ENCODE assay signal across 26 cellular contexts in genomic region chr5:129716235-129717030, GRCh38. TPM values are rescaled to one million over a fixed set of nuclear protein-coding genes. Genes with fewer than 3 reads are reported as not detected.
"Had no signal": no experiment of that assay in that cellular context is flagged by ENCODE, and none has a peak within 500 bp of the region (broad histone marks: within the 10 kb centered on the region; RNA-seq: fewer than 3 reads in every experiment).

No MANE protein-coding gene starts in this region.

- H3K79me2 ChIP-seq: hepatocyte had no signal

- H3K9me3 ChIP-seq: adrenal gland, esophagus squamous epithelium, right atrium auricular region, transverse colon, vagina had no signal

- H3K4me1 Mint-ChIP-seq: activated naive CD4-positive, alpha-beta T cell treated with anti-CD3 and anti-CD28 coated beads, Interleukin-2, amount 50 U/mL, for 24 hours; brain; T-cell had no signal

- H3K4me2 ChIP-seq: hepatocyte had no signal

- ATAC-seq: activated T-cell treated with anti-CD3 and anti-CD28 coated beads, Interleukin-2, amount 50 U/mL, for 4 hours; natural killer cell treated with Interleukin-12 subunit alpha and Interleukin-12 subunit beta and Interleukin-15 and Interleukin-18, amount 100 ng/mL, for 72 hours; T-cell had no signal

- DNase-seq: activated CD4-positive, alpha-beta memory T cell treated with anti-CD3 and anti-CD28 coated beads for 36 hours; activated CD4-positive, alpha-beta T cell treated with anti-CD3 and anti-CD28 coated beads for 1 hour; activated effector memory CD4-positive, alpha-beta T cell treated with anti-CD3 and anti-CD28 coated beads, Interleukin-2, amount 50 U/mL, for 16 hours; activated T-cell treated with anti-CD3 and anti-CD28 coated beads, Interleukin-2, amount 50 U/mL, for 4 hours; adrenal gland; effector CD8-positive, alpha-beta T cell; esophagus squamous epithelium; kidney; nucleus accumbens; stimulated activated CD4-positive, alpha-beta T cell treated with anti-CD3 and anti-CD28 coated beads, Interleukin-4, amount 100 ng/mL, for 24 hours; stimulated activated naive CD4-positive, alpha-beta T cell; substantia nigra; T-cell; T-helper 9 cell; transverse colon had no signal

- H3K9me3 Mint-ChIP-seq: activated CD4-positive, alpha-beta memory T cell treated with anti-CD3 and anti-CD28 coated beads for 36 hours; activated naive CD4-positive, alpha-beta T cell treated with anti-CD3 and anti-CD28 coated beads, Interleukin-2, amount 50 U/mL, for 24 hours; activated T-cell treated with anti-CD3 and anti-CD28 coated beads, Interleukin-2, amount 50 U/mL, for 4 hours; T-cell had no signal

- H2AFZ ChIP-seq: hepatocyte had no signal

- H3K36me3 ChIP-seq: adrenal gland, esophagus squamous epithelium, right atrium auricular region, transverse colon, vagina had no signal

- H3K4me3 ChIP-seq: adrenal gland, esophagus squamous epithelium, hepatocyte, right atrium auricular region, skin epidermis, transverse colon, vagina had no signal

- H3K4me1 ChIP-seq: adrenal gland, esophagus squamous epithelium, right atrium auricular region, transverse colon, vagina had no signal

- H3K27me3 ChIP-seq: adrenal gland, esophagus squamous epithelium, hepatocyte, right atrium auricular region, transverse colon, vagina had no signal

- H3K27me3 Mint-ChIP-seq: activated CD4-positive, alpha-beta memory T cell treated with anti-CD3 and anti-CD28 coated beads for 36 hours; activated naive CD4-positive, alpha-beta T cell treated with anti-CD3 and anti-CD28 coated beads, Interleukin-2, amount 50 U/mL, for 24 hours; natural killer cell treated with Interleukin-12 subunit alpha and Interleukin-12 subunit beta and Interleukin-15 and Interleukin-18, amount 100 ng/mL, for 72 hours; T-cell had no signal

- H3K27ac Mint-ChIP-seq: activated CD4-positive, alpha-beta memory T cell treated with anti-CD3 and anti-CD28 coated beads for 36 hours; activated naive CD4-positive, alpha-beta T cell treated with anti-CD3 and anti-CD28 coated beads, Interleukin-2, amount 50 U/mL, for 24 hours; brain; natural killer cell treated with Interleukin-12 subunit alpha and Interleukin-12 subunit beta and Interleukin-15 and Interleukin-18, amount 100 ng/mL, for 72 hours; T-cell had no signal

- FAIRE-seq: endothelial cell of umbilical vein, kidney had no signal

- H3K36me3 Mint-ChIP-seq: activated CD4-positive, alpha-beta memory T cell treated with anti-CD3 and anti-CD28 coated beads for 36 hours; activated naive CD4-positive, alpha-beta T cell treated with anti-CD3 and anti-CD28 coated beads, Interleukin-2, amount 50 U/mL, for 24 hours; brain; natural killer cell treated with Interleukin-12 subunit alpha and Interleukin-12 subunit beta and Interleukin-15 and Interleukin-18, amount 100 ng/mL, for 72 hours; T-cell had no signal

- H3K4me3 Mint-ChIP-seq: activated CD4-positive, alpha-beta memory T cell treated with anti-CD3 and anti-CD28 coated beads for 36 hours; activated naive CD4-positive, alpha-beta T cell treated with anti-CD3 and anti-CD28 coated beads, Interleukin-2, amount 50 U/mL, for 24 hours; activated T-cell treated with anti-CD3 and anti-CD28 coated beads, Interleukin-2, amount 50 U/mL, for 4 hours; brain; natural killer cell treated with Interleukin-12 subunit alpha and Interleukin-12 subunit beta and Interleukin-15 and Interleukin-18, amount 100 ng/mL, for 72 hours; T-cell had no signal

- H3K27ac ChIP-seq: adrenal gland, esophagus squamous epithelium, hepatocyte, right atrium auricular region, skin epidermis, transverse colon, vagina had no signal

RNA-seq across cellular contexts. Expression of gene MINAR2, which starts 31.5 kb away (rescaled TPM):
- total RNA-seq: activated CD4-positive, alpha-beta memory T cell treated with anti-CD3 and anti-CD28 coated beads for 36 hours; activated T-cell treated with anti-CD3 and anti-CD28 coated beads, Interleukin-2, amount 50 U/mL, for 4 hours; adrenal gland; endothelial cell of umbilical vein; esophagus squamous epithelium; hepatocyte; kidney; liver; mesenteric fat pad; natural killer cell treated with Interleukin-12 subunit alpha and Interleukin-12 subunit beta and Interleukin-15 and Interleukin-18, amount 100 ng/mL, for 72 hours; posterior vena cava; right atrium auricular region; T-cell; transverse colon; vagina had no signal
- polyA plus RNA-seq: endothelial cell of umbilical vein, liver had no signal
